ENCODE assay signal across 11 cellular contexts in genomic region chr18:79912409-79912991, GRCh38. TPM values are rescaled to one million over a fixed set of nuclear protein-coding genes. Genes with fewer than 3 reads are reported as not detected.
A peak's percentile ranks its signal among the peaks of the same experiment; 100 is the strongest.
DNase-seq lines count a peak whose midpoint lies in the region; ATAC-seq, FAIRE-seq and TF ChIP-seq lines count a peak whose summit lies in the region.
"Had no signal": no experiment of that assay in that cellular context is flagged by ENCODE, and none has a peak within 500 bp of the region (broad histone marks: within the 10 kb centered on the region; RNA-seq: fewer than 3 reads in every experiment).

No MANE protein-coding gene starts in this region.

- no peak overlapping the region for H3K9ac ChIP-seq in fibroblast of lung (ENCODE audit: insufficient read depth, low read length)

- H3K4me2 ChIP-seq in fibroblast of lung (ENCODE audit: extremely low read depth, insufficient read depth, low read length) = no peak overlapping the region
- H3K4me2 ChIP-seq: smooth muscle cell had no signal

- H3K79me2 ChIP-seq in fibroblast of lung (ENCODE audit: control insufficient read depth, insufficient read depth, low read length) = peaks cover 2% of the 10 kb centered on the region

- DNase-seq in GM12891 (ENCODE audit: insufficient read length, low spot score) (no peak), activated T-cell treated with anti-CD3 and anti-CD28 coated beads for 4 hours (peak; percentile 11), fibroblast of lung (ENCODE audit: low read depth in 2 of 2) (peak; percentile 17 to 65), putamen (ENCODE audit: low spot score) (peak; percentile 73), iPS-NIHi7 (ENCODE audit: extremely low spot score) (no peak), AML-193 (lab: John Stamatoyannopoulos, UW) (no peak), GM19238 (ENCODE audit: insufficient read length, low spot score) (no peak)
- DNase-seq: DMS79 had no signal

- peak overlapping the region; percentile 45 for H3K27ac ChIP-seq in fibroblast of lung (ENCODE audit: insufficient read depth, low read length)

- TF ChIP-seq POLR2A in GM12891 (IDR thresholded peaks at IDR 0.05; ENCODE audit: low read depth, low read length) = no peak

- no peak for ATAC-seq in GM21360 (IDR thresholded peaks at IDR 0.05; ENCODE audit: unreplicated experiment)

- H3K9me3 ChIP-seq in fibroblast of lung (ENCODE audit: control insufficient read depth, insufficient read depth, low read depth, low read length) = no peaks in the 10 kb centered on the region

- H4K20me1 ChIP-seq in fibroblast of lung (ENCODE audit: control insufficient read depth, extremely low read depth, insufficient read depth, low read length) = no peaks in the 10 kb centered on the region

- no peak overlapping the region for H3K4me3 ChIP-seq in fibroblast of lung (replicated peaks in 1 of 4; ENCODE audit: control extremely low read depth in 1 of 4, insufficient read depth in 1 of 4, low read depth in 3 of 4, low read length in 4 of 4)
- H3K4me3 ChIP-seq: smooth muscle cell had no signal

- peaks cover 2% of the 10 kb centered on the region for H3K36me3 ChIP-seq in fibroblast of lung (ENCODE audit: control insufficient read depth, insufficient read depth, low read length)

- peak; percentile 13 for FAIRE-seq in GM12891 (lab: Jason Lieb, UNC)

- no peak overlapping the region for H2AFZ ChIP-seq in fibroblast of lung (ENCODE audit: low read length)

- TF ChIP-seq CTCF in fibroblast of lung (conservative IDR thresholded peaks at IDR 0.05 in 1 of 2, IDR thresholded peaks at IDR 0.05 in 1 of 2; ENCODE audit: low read depth in 1 of 2, low read length in 2 of 2) = no peak

- no peaks in the 10 kb centered on the region for H3K27me3 ChIP-seq in fibroblast of lung (ENCODE audit: control insufficient read depth, insufficient read depth, low read length)

- H3K4me1 ChIP-seq in fibroblast of lung (ENCODE audit: control insufficient read depth, extremely low read depth, insufficient read depth, low read length) = peaks cover 2% of the 10 kb centered on the region

TF ChIP-seq in GM12891, 5 proteins besides CTCF, POLR2A, EP300 and RAD21:
- TF ChIP-seq SPI1 (IDR thresholded peaks at IDR 0.05; ENCODE audit: low read depth, low read length) (no peak), PAX5 (IDR thresholded peaks at IDR 0.05; ENCODE audit: insufficient read depth, low read length, severe bottlenecking) (no peak), POLR2AphosphoS5 (IDR thresholded peaks at IDR 0.05; ENCODE audit: low read depth, low read length) (no peak), TAF1 (IDR thresholded peaks at IDR 0.05; ENCODE audit: low read depth, low read length) (no peak), POU2F2 (IDR thresholded peaks at IDR 0.05; ENCODE audit: low read depth, low read length) (no peak)

RNA-seq across cellular contexts. Expression of gene SLC66A2, which starts 39.0 kb away (rescaled TPM):
- polyA plus RNA-seq in GM12891 (2012; ENCODE audit: low read depth, missing spikeins) = 25.6 TPM
- total RNA-seq in fibroblast of lung = 34.4 and 46.1 TPM in 2 replicates
- polyA plus RNA-seq in fibroblast of lung = 13.2 and 18.0 TPM in 2 replicates
- polyA plus RNA-seq in fibroblast of lung (2012) = 27.1 and 36.7 TPM in 2 replicates
- polyA minus RNA-seq in fibroblast of lung (ENCODE audit: low replicate concordance) = 18.5 and 19.5 TPM in 2 replicates

RNA-seq across cellular contexts. Expression of gene HSBP1L1, which starts 51.9 kb away (rescaled TPM):
- 6.3 TPM for polyA plus RNA-seq in GM12891 (2012; ENCODE audit: low read depth, missing spikeins)
- 13.4 and 14.6 TPM in 2 replicates for total RNA-seq in fibroblast of lung
- 16.3 and 24.6 TPM in 2 replicates for polyA plus RNA-seq in fibroblast of lung
- 21.4 and 30.2 TPM in 2 replicates for polyA plus RNA-seq in fibroblast of lung (2012)
- 2.5 and 7.1 TPM in 2 replicates for polyA minus RNA-seq in fibroblast of lung (ENCODE audit: low replicate concordance)
- total RNA-seq: HT1080 had no signal

Comparison
In these comparisons a context has a peak if more than half of its experiments do, and no peak if none do; other contexts are left out.
1. DNase-seq: peak in activated T-cell treated with anti-CD3 and anti-CD28 coated beads for 4 hours (single experiment), fibroblast of lung (2 of 2) and putamen (single experiment); none in GM12891 (single experiment), iPS-NIHi7 (single experiment), AML-193 (0 of 2) and GM19238 (single experiment).